Comparison of ENCODE assay signal across 8 cellular contexts in the genomic region with DNA sequence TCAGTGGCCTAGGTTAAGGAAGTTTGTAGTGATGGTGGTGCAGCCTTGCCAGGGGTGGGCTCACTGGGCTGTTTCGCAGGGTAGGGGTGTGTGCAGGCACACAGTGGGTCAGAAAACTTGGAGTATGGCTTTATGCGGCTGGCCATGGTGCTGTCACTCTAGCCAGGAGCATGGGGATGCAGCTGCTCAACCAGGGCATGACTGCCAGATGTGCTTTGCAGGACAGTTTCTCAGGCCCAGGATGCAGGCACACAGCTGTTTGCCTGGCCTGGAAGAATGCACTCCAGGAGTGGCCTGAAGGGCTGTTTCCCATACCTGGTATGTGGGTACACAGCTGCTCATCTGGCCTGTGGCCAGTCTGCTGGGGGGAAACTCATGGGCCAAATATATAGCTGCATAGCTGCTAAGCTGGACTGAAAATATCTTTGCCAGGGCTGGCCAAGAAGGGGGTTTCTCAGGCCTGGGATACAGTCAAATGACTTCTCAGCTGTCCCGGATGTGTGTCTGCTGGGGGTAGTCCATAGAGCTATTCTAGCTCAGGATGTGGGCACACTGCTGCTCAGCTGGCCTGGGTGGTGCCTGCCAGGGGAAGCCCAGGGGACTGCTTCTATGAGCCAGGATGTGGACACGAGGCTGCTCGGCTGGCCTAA. TPM values are rescaled to one million over a fixed set of nuclear protein-coding genes. Genes with fewer than 3 reads are reported as not detected.
A peak's percentile ranks its signal among the peaks of the same experiment; 100 is the strongest.
DNase-seq lines count a peak whose midpoint lies in the region; ATAC-seq and TF ChIP-seq lines count a peak whose summit lies in the region.
"Not testable (repeated sequence)": the region's sequence is repeated elsewhere in the genome, so short reads cannot be mapped to it uniquely, and the experiment has no call there.

No MANE protein-coding gene starts in this region.

- peak in 1 of 2 donors; percentile 66 for ATAC-seq in activated naive CD4-positive, alpha-beta T cell treated with anti-CD3 and anti-CD28 coated beads, Interleukin-2, amount 50 U/mL, for 72 hours
- ATAC-seq in natural killer cell treated with Interleukin-12 subunit alpha and Interleukin-12 subunit beta and Interleukin-15 and Interleukin-18, amount 100 ng/mL, for 72 hours = peak; percentile 92 to 95

- H3K4me1 ChIP-seq in CD8-positive, alpha-beta memory T cell (ENCODE audit: insufficient read depth, low read length) = peaks cover 11% of the 10 kb centered on the region
- H3K4me1 ChIP-seq in HEK293 (ENCODE audit: control insufficient read depth, insufficient read depth, low read length) = not testable (repeated sequence)

- not testable (repeated sequence) for H3K27me3 Mint-ChIP-seq in CD8-positive, alpha-beta memory T cell; activated CD4-positive, alpha-beta T cell treated with anti-CD3 and anti-CD28 coated beads, Interleukin-2, amount 10 ng/mL, durations not matched to agents 7 days and 5 days; natural killer cell treated with Interleukin-12 subunit alpha and Interleukin-12 subunit beta and Interleukin-15 and Interleukin-18, amount 100 ng/mL, for 72 hours; stimulated activated naive CD8-positive, alpha-beta T cell treated with anti-CD3 and anti-CD28 coated beads, Interleukin-15, Interleukin-2, amounts not matched to agents 100 ng/mL and 50 ng/mL, for 24 hours

- H3K4me3 Mint-ChIP-seq in CD8-positive, alpha-beta memory T cell = peak overlapping the region in 6 of 7 donors; percentile 15 to 62 (median 36)
- not testable (repeated sequence) for H3K4me3 Mint-ChIP-seq in activated CD4-positive, alpha-beta T cell treated with anti-CD3 and anti-CD28 coated beads, Interleukin-2, amount 10 ng/mL, durations not matched to agents 7 days and 5 days; stimulated activated naive CD8-positive, alpha-beta T cell treated with anti-CD3 and anti-CD28 coated beads, Interleukin-15, Interleukin-2, amounts not matched to agents 100 ng/mL and 50 ng/mL, for 24 hours
- H3K4me3 Mint-ChIP-seq in natural killer cell treated with Interleukin-12 subunit alpha and Interleukin-12 subunit beta and Interleukin-15 and Interleukin-18, amount 100 ng/mL, for 72 hours = peak overlapping the region; percentile 82

- not testable (repeated sequence) for H3K4me3 ChIP-seq in CD8-positive, alpha-beta memory T cell (ENCODE audit: low read length); HEK293 (ENCODE audit: low read depth, low read length)

- CTCF ChIA-PET in CD8-positive, alpha-beta memory T cell (lab: Charles Lee); HEK293 (lab: Yijun Ruan, JAX); activated CD4-positive, alpha-beta T cell treated with anti-CD3 and anti-CD28 coated beads, Interleukin-2, amount 10 ng/mL, durations not matched to agents 7 days and 5 days (lab: Charles Lee): not testable (repeated sequence)

- H3K4me1 Mint-ChIP-seq in CD8-positive, alpha-beta memory T cell = peaks cover 17 to 22% (median 20%) of the 10 kb centered on the region in 3 donors
- peaks cover 10% of the 10 kb centered on the region for H3K4me1 Mint-ChIP-seq in activated CD4-positive, alpha-beta T cell treated with anti-CD3 and anti-CD28 coated beads, Interleukin-2, amount 10 ng/mL, durations not matched to agents 7 days and 5 days
- peaks cover 69% of the 10 kb centered on the region in 2 donors for H3K4me1 Mint-ChIP-seq in natural killer cell treated with Interleukin-12 subunit alpha and Interleukin-12 subunit beta and Interleukin-15 and Interleukin-18, amount 100 ng/mL, for 72 hours (ENCODE audit: low read depth in 2 of 2)
- peaks cover 23% of the 10 kb centered on the region for H3K4me1 Mint-ChIP-seq in stimulated activated naive CD8-positive, alpha-beta T cell treated with anti-CD3 and anti-CD28 coated beads, Interleukin-15, Interleukin-2, amounts not matched to agents 100 ng/mL and 50 ng/mL, for 24 hours (ENCODE audit: low read depth)

- peak overlapping the region in 7 of 8 donors; percentile 50 to 86 (median 74) for H3K27ac Mint-ChIP-seq in CD8-positive, alpha-beta memory T cell
- H3K27ac Mint-ChIP-seq in activated CD4-positive, alpha-beta T cell treated with anti-CD3 and anti-CD28 coated beads, Interleukin-2, amount 10 ng/mL, durations not matched to agents 7 days and 5 days = peak overlapping the region; percentile 16
- H3K27ac Mint-ChIP-seq in activated naive CD4-positive, alpha-beta T cell treated with anti-CD3 and anti-CD28 coated beads, Interleukin-2, amount 50 U/mL, for 72 hours = peak overlapping the region; percentile 20 to 24
- peak overlapping the region; percentile 94 to 97 for H3K27ac Mint-ChIP-seq in natural killer cell treated with Interleukin-12 subunit alpha and Interleukin-12 subunit beta and Interleukin-15 and Interleukin-18, amount 100 ng/mL, for 72 hours
- H3K27ac Mint-ChIP-seq in stimulated activated naive CD8-positive, alpha-beta T cell treated with anti-CD3 and anti-CD28 coated beads, Interleukin-15, Interleukin-2, amounts not matched to agents 100 ng/mL and 50 ng/mL, for 24 hours = peak overlapping the region; percentile 11

- not testable (repeated sequence) for H3K9me3 ChIP-seq in CD8-positive, alpha-beta memory T cell (ENCODE audit: low read length); HEK293 (ENCODE audit: control insufficient read depth, insufficient read depth, low read depth, low read length)

- peak in 2 of 5 donors; percentile 35 to 36 for DNase-seq in CD8-positive, alpha-beta memory T cell
- DNase-seq in RPMI7951 (ENCODE audit: low read depth) (peak; percentile 93), germinal center (ENCODE audit: low spot score) (peak; percentile 46)
- DNase-seq in activated CD4-positive, alpha-beta T cell treated with anti-CD3 and anti-CD28 coated beads, Interleukin-2, amount 10 ng/mL, durations not matched to agents 7 days and 5 days; activated naive CD4-positive, alpha-beta T cell treated with anti-CD3 and anti-CD28 coated beads, Interleukin-2, amount 50 U/mL, for 72 hours (ENCODE audit: low spot score in 2 of 2): not testable (repeated sequence)
- peak; percentile 90 for DNase-seq in natural killer cell treated with Interleukin-12 subunit alpha and Interleukin-12 subunit beta and Interleukin-15 and Interleukin-18, amount 100 ng/mL, for 72 hours (ENCODE audit: low spot score)

- not testable (repeated sequence) for TF ChIP-seq CTCF in HEK293 (tag by site-specific recombination; IDR thresholded peaks at IDR 0.05)

- H3K27me3 ChIP-seq in CD8-positive, alpha-beta memory T cell (ENCODE audit: insufficient read depth, low read length, poor library complexity, severe bottlenecking) = not testable (repeated sequence)

- POLR2A ChIA-PET in CD8-positive, alpha-beta memory T cell (lab: Charles Lee); HEK293 (lab: Yijun Ruan, JAX); activated CD4-positive, alpha-beta T cell treated with anti-CD3 and anti-CD28 coated beads, Interleukin-2, amount 10 ng/mL, durations not matched to agents 7 days and 5 days (lab: Charles Lee): not testable (repeated sequence)

- H3K36me3 ChIP-seq in CD8-positive, alpha-beta memory T cell (ENCODE audit: insufficient read depth, low read length) = not testable (repeated sequence)
- peaks cover under 1 to 29% of the 10 kb centered on the region in 2 experiments; a peak in 2 of 3 replicates for H3K36me3 ChIP-seq in HEK293 (ENCODE audit: control insufficient read depth in 2 of 2, insufficient read depth in 1 of 2, low read length in 2 of 2)

- peaks cover 0 to 11% (median 8%) of the 10 kb centered on the region in 5 donors for H3K9me3 Mint-ChIP-seq in CD8-positive, alpha-beta memory T cell
- H3K9me3 Mint-ChIP-seq in activated CD4-positive, alpha-beta T cell treated with anti-CD3 and anti-CD28 coated beads, Interleukin-2, amount 10 ng/mL, durations not matched to agents 7 days and 5 days = peaks cover 14% of the 10 kb centered on the region
- peaks cover 7 to 18% of the 10 kb centered on the region in 2 donors for H3K9me3 Mint-ChIP-seq in activated naive CD4-positive, alpha-beta T cell treated with anti-CD3 and anti-CD28 coated beads, Interleukin-2, amount 50 U/mL, for 72 hours
- H3K9me3 Mint-ChIP-seq in natural killer cell treated with Interleukin-12 subunit alpha and Interleukin-12 subunit beta and Interleukin-15 and Interleukin-18, amount 100 ng/mL, for 72 hours = peaks cover 13% of the 10 kb centered on the region
- H3K9me3 Mint-ChIP-seq in stimulated activated naive CD8-positive, alpha-beta T cell treated with anti-CD3 and anti-CD28 coated beads, Interleukin-15, Interleukin-2, amounts not matched to agents 100 ng/mL and 50 ng/mL, for 24 hours = peaks cover 13% of the 10 kb centered on the region

- H3K27ac ChIP-seq in CD8-positive, alpha-beta memory T cell (ENCODE audit: low read depth, low read length); HEK293 (ENCODE audit: extremely low read depth, low read depth, low read length): not testable (repeated sequence)

- H3K36me3 Mint-ChIP-seq in CD8-positive, alpha-beta memory T cell = not testable (repeated sequence)
- H3K36me3 Mint-ChIP-seq in activated CD4-positive, alpha-beta T cell treated with anti-CD3 and anti-CD28 coated beads, Interleukin-2, amount 10 ng/mL, durations not matched to agents 7 days and 5 days (ENCODE audit: low read depth) = peaks cover 31% of the 10 kb centered on the region
- H3K36me3 Mint-ChIP-seq in activated naive CD4-positive, alpha-beta T cell treated with anti-CD3 and anti-CD28 coated beads, Interleukin-2, amount 50 U/mL, for 72 hours = peaks cover 16 to 29% of the 10 kb centered on the region in 2 donors
- peaks cover 44% of the 10 kb centered on the region for H3K36me3 Mint-ChIP-seq in natural killer cell treated with Interleukin-12 subunit alpha and Interleukin-12 subunit beta and Interleukin-15 and Interleukin-18, amount 100 ng/mL, for 72 hours
- peaks cover 11% of the 10 kb centered on the region for H3K36me3 Mint-ChIP-seq in stimulated activated naive CD8-positive, alpha-beta T cell treated with anti-CD3 and anti-CD28 coated beads, Interleukin-15, Interleukin-2, amounts not matched to agents 100 ng/mL and 50 ng/mL, for 24 hours (ENCODE audit: low read depth)

TF ChIP-seq in HEK293, 187 proteins besides CTCF, POLR2A, EP300 and RAD21:
- peak; percentile 19; the same call in 1 of the 2 replicates for TF ChIP-seq GLIS1 (tag by site-specific recombination; IDR thresholded peaks at IDR 0.05)

RNA-seq across cellular contexts. Expression of a gene that starts 56.7 kb away (rescaled TPM):
- total RNA-seq in CD8-positive, alpha-beta memory T cell = 100 to 1,000 TPM; 102 to 105 TPM
- polyA plus RNA-seq in CD8-positive, alpha-beta memory T cell = 14.1 TPM
- 68.1 and 82.1 TPM in 2 replicates for total RNA-seq in RPMI7951 (2014; rRNA removed; shearing (Covaris generic))
- 10 to 100 TPM; 74.3 to 81.3 TPM for total RNA-seq in activated CD4-positive, alpha-beta T cell treated with anti-CD3 and anti-CD28 coated beads, Interleukin-2, amount 10 ng/mL, durations not matched to agents 7 days and 5 days
- 100 to 1,000 TPM in 1 of 2 donors, 10 to 100 TPM in 1; 99.6 to 110 TPM for total RNA-seq in activated naive CD4-positive, alpha-beta T cell treated with anti-CD3 and anti-CD28 coated beads, Interleukin-2, amount 50 U/mL, for 72 hours
- 100 to 1,000 TPM; 107 to 156 TPM for total RNA-seq in natural killer cell treated with Interleukin-12 subunit alpha and Interleukin-12 subunit beta and Interleukin-15 and Interleukin-18, amount 100 ng/mL, for 72 hours

Comparison
In these comparisons a context has a peak if more than half of its experiments do, and no peak if none do; other contexts are left out.
1. H3K27ac Mint-ChIP-seq: peak in every context shown above with its lines; median percentile 96 in natural killer cell treated with Interleukin-12 subunit alpha and Interleukin-12 subunit beta and Interleukin-15 and Interleukin-18, amount 100 ng/mL, for 72 hours; 74 in CD8-positive, alpha-beta memory T cell; 22 in activated naive CD4-positive, alpha-beta T cell treated with anti-CD3 and anti-CD28 coated beads, Interleukin-2, amount 50 U/mL, for 72 hours; 16 in activated CD4-positive, alpha-beta T cell treated with anti-CD3 and anti-CD28 coated beads, Interleukin-2, amount 10 ng/mL, durations not matched to agents 7 days and 5 days; 11 in stimulated activated naive CD8-positive, alpha-beta T cell treated with anti-CD3 and anti-CD28 coated beads, Interleukin-15, Interleukin-2, amounts not matched to agents 100 ng/mL and 50 ng/mL, for 24 hours.